In genomic region chr6:140040391-140040790, GRCh38 we compare ENCODE assay signal across 18 cellular contexts.
A peak's percentile ranks its signal among the peaks of the same experiment; 100 is the strongest.
DNase-seq lines count a peak whose midpoint lies in the region; ATAC-seq, FAIRE-seq and TF ChIP-seq lines count a peak whose summit lies in the region.
"Had no signal": no experiment of that assay in that cellular context is flagged by ENCODE, and none has a peak within 500 bp of the region (broad histone marks: within the 10 kb centered on the region; RNA-seq: fewer than 3 reads in every experiment).

No MANE protein-coding gene starts in this region.

- peaks cover 2% of the 10 kb centered on the region for H3K9me3 Mint-ChIP-seq in astrocyte (ENCODE audit: unreplicated experiment)
- no peaks in the 10 kb centered on the region for H3K9me3 Mint-ChIP-seq in activated CD4-positive, alpha-beta T cell treated with anti-CD3 and anti-CD28 coated beads, Interleukin-2, amount 10 ng/mL, durations not matched to agents 24 days and 14 days
- H3K9me3 Mint-ChIP-seq: central memory CD8-positive, alpha-beta T cell had no signal

- peak; percentile 68 for ATAC-seq in GM19351 (IDR thresholded peaks at IDR 0.05; ENCODE audit: unreplicated experiment)
- ATAC-seq: gastrocnemius medialis had no signal

- H3K4me3 ChIP-seq in astrocyte (ENCODE audit: insufficient read depth, low read depth, low read length) (no peak overlapping the region), osteoblast (ENCODE audit: insufficient read depth, low read length) (no peak overlapping the region)
- H3K4me3 ChIP-seq in effector memory CD4-positive, alpha-beta T cell (ENCODE audit: insufficient read depth, low read depth, low read length, poor library complexity, severe bottlenecking): no peak overlapping the region
- H3K4me3 ChIP-seq: adrenal gland, gastrocnemius medialis, MG63 had no signal

- intact Hi-C loops in activated CD4-positive, alpha-beta T cell treated with anti-CD3 and anti-CD28 coated beads, Interleukin-2, amount 10 ng/mL, durations not matched to agents 24 days and 14 days (cut with micrococcal nuclease): no loop called here

- H3K4me1 ChIP-seq in astrocyte (ENCODE audit: insufficient read depth, low read length): no peaks in the 10 kb centered on the region
- peaks cover 32% of the 10 kb centered on the region for H3K4me1 ChIP-seq in osteoblast (ENCODE audit: insufficient read depth, low read length)
- H3K4me1 ChIP-seq in effector memory CD4-positive, alpha-beta T cell (ENCODE audit: control insufficient read depth, insufficient read depth, low read length, poor library complexity, severe bottlenecking): no peaks in the 10 kb centered on the region

- FAIRE-seq in astrocyte (lab: Jason Lieb, UNC) (no peak), D721Med (lab: Jason Lieb, UNC) (no peak)
- FAIRE-seq: small intestine had no signal

- DNase-seq in M059J (ENCODE audit: low read depth): peak; percentile 70
- peak; percentile 44 for DNase-seq in astrocyte (ENCODE audit: low read depth)
- no peak for DNase-seq in osteoblast (ENCODE audit: insufficient read length, low spot score, missing footprints)
- DNase-seq in activated CD4-positive, alpha-beta T cell treated with anti-CD3 and anti-CD28 coated beads, Interleukin-2, amount 10 ng/mL, durations not matched to agents 24 days and 14 days: no peak
- no peak for DNase-seq in effector memory CD4-positive, alpha-beta T cell
- DNase-seq in D721Med (ENCODE audit: insufficient read length, low spot score): no peak
- DNase-seq: adrenal gland; BE2C; gastrocnemius medialis; MG63; NCI-H2029; NCI-H524; small intestine; stimulated activated CD4-positive, alpha-beta T cell treated with anti-CD3 and anti-CD28 coated beads, Interleukin-4, amount 100 ng/mL, for 4 hours; T-helper 1 cell had no signal

- H3K27ac Mint-ChIP-seq in astrocyte (ENCODE audit: unreplicated experiment): no peak overlapping the region
- no peak overlapping the region for H3K27ac Mint-ChIP-seq in activated CD4-positive, alpha-beta T cell treated with anti-CD3 and anti-CD28 coated beads, Interleukin-2, amount 10 ng/mL, durations not matched to agents 24 days and 14 days

- H3K27me3 ChIP-seq in astrocyte (ENCODE audit: insufficient read depth, low read length) (no peaks in the 10 kb centered on the region), osteoblast (ENCODE audit: insufficient read depth, low read length) (no peaks in the 10 kb centered on the region)
- no peaks in the 10 kb centered on the region for H3K27me3 ChIP-seq in effector memory CD4-positive, alpha-beta T cell (replicated peaks; ENCODE audit: control insufficient read depth, insufficient read depth, low read length, poor library complexity, severe bottlenecking)
- H3K27me3 ChIP-seq: adrenal gland, BE2C, gastrocnemius medialis, MG63 had no signal

- no peak overlapping the region for H3K4me3 Mint-ChIP-seq in astrocyte (ENCODE audit: unreplicated experiment)
- H3K4me3 Mint-ChIP-seq in activated CD4-positive, alpha-beta T cell treated with anti-CD3 and anti-CD28 coated beads, Interleukin-2, amount 10 ng/mL, durations not matched to agents 24 days and 14 days: no peak overlapping the region
- H3K4me3 Mint-ChIP-seq: central memory CD8-positive, alpha-beta T cell had no signal

- no peaks in the 10 kb centered on the region for H4K20me1 ChIP-seq in astrocyte (ENCODE audit: insufficient read depth, low read length)
- no peaks in the 10 kb centered on the region for H4K20me1 ChIP-seq in osteoblast (ENCODE audit: insufficient read depth, low read length)

- no peak overlapping the region for H3K9ac ChIP-seq in astrocyte (ENCODE audit: low read length)
- H3K9ac ChIP-seq: parathyroid adenoma had no signal

- TF ChIP-seq CTCF in astrocyte (IDR thresholded peaks at IDR 0.05; ENCODE audit: insufficient read depth, low read depth, low read length) (no peak), osteoblast (IDR thresholded peaks at IDR 0.05; ENCODE audit: extremely low read depth, low read depth, low read length) (no peak), D721Med (IDR thresholded peaks at IDR 0.05; ENCODE audit: insufficient read depth, missing control alignments) (no peak)

- H3K79me2 ChIP-seq in astrocyte (ENCODE audit: insufficient read depth, low read length): no peaks in the 10 kb centered on the region
- H3K79me2 ChIP-seq in osteoblast (ENCODE audit: insufficient read depth, low read length): no peaks in the 10 kb centered on the region
- H3K79me2 ChIP-seq: parathyroid adenoma had no signal

- peaks cover 26% of the 10 kb centered on the region for H3K4me1 Mint-ChIP-seq in astrocyte (ENCODE audit: low read depth, unreplicated experiment)
- H3K4me1 Mint-ChIP-seq in activated CD4-positive, alpha-beta T cell treated with anti-CD3 and anti-CD28 coated beads, Interleukin-2, amount 10 ng/mL, durations not matched to agents 24 days and 14 days: no peaks in the 10 kb centered on the region
- H3K4me1 Mint-ChIP-seq: central memory CD8-positive, alpha-beta T cell had no signal

- H2AFZ ChIP-seq in astrocyte (ENCODE audit: low read depth, low read length): no peak overlapping the region
- H2AFZ ChIP-seq in osteoblast (ENCODE audit: low read length): no peak overlapping the region
- H2AFZ ChIP-seq: parathyroid adenoma had no signal

- H3K9me3 ChIP-seq in astrocyte (ENCODE audit: insufficient read depth, low read depth, low read length) (peaks cover 8% of the 10 kb centered on the region), osteoblast (ENCODE audit: low read depth, low read length) (peaks cover 5% of the 10 kb centered on the region)
- no peaks in the 10 kb centered on the region for H3K9me3 ChIP-seq in effector memory CD4-positive, alpha-beta T cell (ENCODE audit: control insufficient read depth, low read length)
- H3K9me3 ChIP-seq: adrenal gland, BE2C, gastrocnemius medialis, MG63 had no signal

- H3K36me3 ChIP-seq in astrocyte (ENCODE audit: insufficient read depth, low read length) (no peaks in the 10 kb centered on the region), osteoblast (ENCODE audit: insufficient read depth, low read length) (no peaks in the 10 kb centered on the region)
- H3K36me3 ChIP-seq in effector memory CD4-positive, alpha-beta T cell (ENCODE audit: control insufficient read depth, insufficient read depth, low read length): no peaks in the 10 kb centered on the region
- H3K36me3 ChIP-seq: adrenal gland, BE2C, gastrocnemius medialis, MG63 had no signal

- H3K27ac ChIP-seq in astrocyte (ENCODE audit: low read depth, low read length) (no peak overlapping the region), osteoblast (ENCODE audit: low read depth, low read length) (no peak overlapping the region)
- H3K27ac ChIP-seq in effector memory CD4-positive, alpha-beta T cell (ENCODE audit: insufficient read depth, low read length, poor library complexity, severe bottlenecking): no peak overlapping the region
- H3K27ac ChIP-seq: adrenal gland, gastrocnemius medialis, parathyroid adenoma had no signal

- H3K4me2 ChIP-seq in astrocyte (ENCODE audit: low read length) (no peak overlapping the region), osteoblast (ENCODE audit: insufficient read depth, low read length) (peak overlapping the region; percentile 18)

- no peaks in the 10 kb centered on the region for H3K36me3 Mint-ChIP-seq in astrocyte (ENCODE audit: low read depth, unreplicated experiment)
- no peaks in the 10 kb centered on the region for H3K36me3 Mint-ChIP-seq in activated CD4-positive, alpha-beta T cell treated with anti-CD3 and anti-CD28 coated beads, Interleukin-2, amount 10 ng/mL, durations not matched to agents 24 days and 14 days (ENCODE audit: low read depth)

- H3K27me3 Mint-ChIP-seq in astrocyte (ENCODE audit: low read depth, unreplicated experiment): no peaks in the 10 kb centered on the region
- H3K27me3 Mint-ChIP-seq in activated CD4-positive, alpha-beta T cell treated with anti-CD3 and anti-CD28 coated beads, Interleukin-2, amount 10 ng/mL, durations not matched to agents 24 days and 14 days: no peaks in the 10 kb centered on the region

Comparison
In these comparisons a context has a peak if more than half of its experiments do, and no peak if none do; other contexts are left out.
1. DNase-seq: peak in M059J (single experiment) and astrocyte (single experiment); none in osteoblast (single experiment), activated CD4-positive, alpha-beta T cell treated with anti-CD3 and anti-CD28 coated beads, Interleukin-2, amount 10 ng/mL, durations not matched to agents 24 days and 14 days (single experiment), effector memory CD4-positive, alpha-beta T cell (0 of 3) and D721Med (single experiment).